In the genomic region with DNA sequence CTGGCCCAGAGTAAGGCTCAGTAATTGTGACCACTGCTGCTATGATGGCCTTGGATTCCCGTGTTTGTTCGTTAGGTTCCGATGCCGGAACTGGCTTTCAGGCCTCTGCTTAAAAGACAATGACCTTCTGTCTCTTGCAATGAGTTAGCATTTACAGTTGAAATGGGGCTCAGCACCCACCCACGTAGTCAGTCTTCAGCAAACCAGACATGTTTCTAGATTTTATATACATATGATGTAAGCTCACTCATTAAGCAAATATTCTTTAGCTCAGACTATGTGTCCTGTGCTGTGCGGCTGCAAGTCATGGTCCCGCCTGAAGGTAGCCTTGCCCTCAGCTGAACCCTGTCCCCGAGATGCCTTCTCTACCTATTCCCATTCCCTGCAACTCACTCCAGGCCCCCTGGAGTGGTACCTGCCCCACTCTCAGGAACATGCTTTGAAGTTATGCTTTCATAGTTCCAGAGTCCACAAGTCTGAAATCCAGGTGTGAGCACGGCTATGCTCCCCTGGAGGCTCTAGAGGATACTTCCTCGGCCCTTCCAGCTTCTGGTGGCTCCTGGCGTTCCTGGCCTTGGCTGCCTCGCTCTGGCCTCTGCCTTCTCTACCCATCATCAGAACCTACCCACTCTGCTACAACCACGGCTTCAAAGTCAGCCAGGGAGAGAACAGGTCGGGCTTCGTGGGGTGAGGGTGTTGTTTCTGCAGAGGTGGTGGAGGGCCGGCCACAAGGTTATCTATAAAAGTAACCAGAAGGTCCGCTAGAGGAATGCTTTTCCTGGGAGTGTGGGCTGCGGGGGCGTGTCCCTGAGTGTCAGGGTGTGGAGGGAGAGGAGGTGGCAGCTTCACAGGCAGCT, we compare ENCODE assay signal across 1 cellular context.
TF ChIP-seq lines count a peak whose summit lies in the region.

No MANE protein-coding gene starts in this region.

TF ChIP-seq in K562, 482 proteins besides CTCF, POLR2A, EP300 and RAD21:
- TF ChIP-seq, protein P1, sequence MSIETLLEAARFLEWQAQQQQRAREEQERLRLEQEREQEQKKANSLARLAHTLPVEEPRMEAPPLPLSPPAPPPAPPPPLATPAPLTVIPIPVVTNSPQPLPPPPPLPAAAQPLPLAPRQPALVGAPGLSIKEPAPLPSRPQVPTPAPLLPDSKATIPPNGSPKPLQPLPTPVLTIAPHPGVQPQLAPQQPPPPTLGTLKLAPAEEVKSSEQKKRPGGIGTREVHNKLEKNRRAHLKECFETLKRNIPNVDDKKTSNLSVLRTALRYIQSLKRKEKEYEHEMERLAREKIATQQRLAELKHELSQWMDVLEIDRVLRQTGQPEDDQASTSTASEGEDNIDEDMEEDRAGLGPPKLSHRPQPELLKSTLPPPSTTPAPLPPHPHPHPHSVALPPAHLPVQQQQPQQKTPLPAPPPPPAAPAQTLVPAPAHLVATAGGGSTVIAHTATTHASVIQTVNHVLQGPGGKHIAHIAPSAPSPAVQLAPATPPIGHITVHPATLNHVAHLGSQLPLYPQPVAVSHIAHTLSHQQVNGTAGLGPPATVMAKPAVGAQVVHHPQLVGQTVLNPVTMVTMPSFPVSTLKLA (conservative IDR thresholded peaks at IDR 0.05) = no peak
- TF ChIP-seq TAF7 (tag; IDR thresholded peaks at IDR 0.05) = no peak
- TF ChIP-seq SMARCB1 (IDR thresholded peaks at IDR 0.05; ENCODE audit: insufficient read length, low read depth) = no peak
- TF ChIP-seq RBM22 (IDR thresholded peaks at IDR 0.05; ENCODE audit: low read depth, low read length, poor library complexity, severe bottlenecking) = no peak
- TF ChIP-seq ZKSCAN1 (IDR thresholded peaks at IDR 0.05; ENCODE audit: low read depth, low read length) = peak; percentile 50; the same call in 1 of the 2 replicates
- no peak for TF ChIP-seq PHB2 (IDR thresholded peaks at IDR 0.05; ENCODE audit: low read depth)
- TF ChIP-seq MAFK (IDR thresholded peaks at IDR 0.05; ENCODE audit: low read length) = no peak
- no peak for TF ChIP-seq ZFP36 (IDR thresholded peaks at IDR 0.05; ENCODE audit: low read depth, low read length, partially characterized antibody)
- no peak for TF ChIP-seq KLF13 (tag; IDR thresholded peaks at IDR 0.05; ENCODE audit: borderline replicate concordance, low read depth)
- peak; percentile 84 for TF ChIP-seq EGR1 (conservative IDR thresholded peaks at IDR 0.05)
- TF ChIP-seq ESRRB (CRISPR knock-in tag; IDR thresholded peaks at IDR 0.05; ENCODE audit: borderline replicate concordance) = no peak
- TF ChIP-seq ARNT (IDR thresholded peaks at IDR 0.05) = no peak
- TF ChIP-seq, protein P2, sequence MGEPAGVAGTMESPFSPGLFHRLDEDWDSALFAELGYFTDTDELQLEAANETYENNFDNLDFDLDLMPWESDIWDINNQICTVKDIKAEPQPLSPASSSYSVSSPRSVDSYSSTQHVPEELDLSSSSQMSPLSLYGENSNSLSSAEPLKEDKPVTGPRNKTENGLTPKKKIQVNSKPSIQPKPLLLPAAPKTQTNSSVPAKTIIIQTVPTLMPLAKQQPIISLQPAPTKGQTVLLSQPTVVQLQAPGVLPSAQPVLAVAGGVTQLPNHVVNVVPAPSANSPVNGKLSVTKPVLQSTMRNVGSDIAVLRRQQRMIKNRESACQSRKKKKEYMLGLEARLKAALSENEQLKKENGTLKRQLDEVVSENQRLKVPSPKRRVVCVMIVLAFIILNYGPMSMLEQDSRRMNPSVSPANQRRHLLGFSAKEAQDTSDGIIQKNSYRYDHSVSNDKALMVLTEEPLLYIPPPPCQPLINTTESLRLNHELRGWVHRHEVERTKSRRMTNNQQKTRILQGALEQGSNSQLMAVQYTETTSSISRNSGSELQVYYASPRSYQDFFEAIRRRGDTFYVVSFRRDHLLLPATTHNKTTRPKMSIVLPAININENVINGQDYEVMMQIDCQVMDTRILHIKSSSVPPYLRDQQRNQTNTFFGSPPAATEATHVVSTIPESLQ (CRISPR knock-in tag; IDR thresholded peaks at IDR 0.05) = no peak
- TF ChIP-seq, protein P3, sequence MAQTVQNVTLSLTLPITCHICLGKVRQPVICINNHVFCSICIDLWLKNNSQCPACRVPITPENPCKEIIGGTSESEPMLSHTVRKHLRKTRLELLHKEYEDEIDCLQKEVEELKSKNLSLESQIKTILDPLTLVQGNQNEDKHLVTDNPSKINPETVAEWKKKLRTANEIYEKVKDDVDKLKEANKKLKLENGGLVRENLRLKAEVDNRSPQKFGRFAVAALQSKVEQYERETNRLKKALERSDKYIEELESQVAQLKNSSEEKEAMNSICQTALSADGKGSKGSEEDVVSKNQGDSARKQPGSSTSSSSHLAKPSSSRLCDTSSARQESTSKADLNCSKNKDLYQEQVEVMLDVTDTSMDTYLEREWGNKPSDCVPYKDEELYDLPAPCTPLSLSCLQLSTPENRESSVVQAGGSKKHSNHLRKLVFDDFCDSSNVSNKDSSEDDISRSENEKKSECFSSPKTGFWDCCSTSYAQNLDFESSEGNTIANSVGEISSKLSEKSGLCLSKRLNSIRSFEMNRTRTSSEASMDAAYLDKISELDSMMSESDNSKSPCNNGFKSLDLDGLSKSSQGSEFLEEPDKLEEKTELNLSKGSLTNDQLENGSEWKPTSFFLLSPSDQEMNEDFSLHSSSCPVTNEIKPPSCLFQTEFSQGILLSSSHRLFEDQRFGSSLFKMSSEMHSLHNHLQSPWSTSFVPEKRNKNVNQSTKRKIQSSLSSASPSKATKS (CRISPR knock-in tag; IDR thresholded peaks at IDR 0.05) = no peak
- TF ChIP-seq ZNF146 (CRISPR knock-in tag; IDR thresholded peaks at IDR 0.05; ENCODE audit: unreplicated experiment) = no peak
- no peak for TF ChIP-seq GABPB1 (CRISPR knock-in tag; IDR thresholded peaks at IDR 0.05)
- TF ChIP-seq HEY1 (CRISPR knock-in tag; IDR thresholded peaks at IDR 0.05; ENCODE audit: borderline replicate concordance) = no peak
- peak; percentile 25; the same call in 1 of the 2 replicates for TF ChIP-seq TCF3 (CRISPR knock-in tag; IDR thresholded peaks at IDR 0.05)
- no peak for TF ChIP-seq KDM1A (IDR thresholded peaks at IDR 0.05)
- TF ChIP-seq ZSCAN29 (IDR thresholded peaks at IDR 0.05) = no peak
- TF ChIP-seq JUNB (CRISPR knock-in tag; conservative IDR thresholded peaks at IDR 0.05) = no peak
- TF ChIP-seq POU5F1 (IDR thresholded peaks at IDR 0.05; ENCODE audit: borderline replicate concordance, low read depth, low read length, partially characterized antibody) = no peak
- TF ChIP-seq ZZZ3 (IDR thresholded peaks at IDR 0.05) = no peak
- TF ChIP-seq, protein P4, sequence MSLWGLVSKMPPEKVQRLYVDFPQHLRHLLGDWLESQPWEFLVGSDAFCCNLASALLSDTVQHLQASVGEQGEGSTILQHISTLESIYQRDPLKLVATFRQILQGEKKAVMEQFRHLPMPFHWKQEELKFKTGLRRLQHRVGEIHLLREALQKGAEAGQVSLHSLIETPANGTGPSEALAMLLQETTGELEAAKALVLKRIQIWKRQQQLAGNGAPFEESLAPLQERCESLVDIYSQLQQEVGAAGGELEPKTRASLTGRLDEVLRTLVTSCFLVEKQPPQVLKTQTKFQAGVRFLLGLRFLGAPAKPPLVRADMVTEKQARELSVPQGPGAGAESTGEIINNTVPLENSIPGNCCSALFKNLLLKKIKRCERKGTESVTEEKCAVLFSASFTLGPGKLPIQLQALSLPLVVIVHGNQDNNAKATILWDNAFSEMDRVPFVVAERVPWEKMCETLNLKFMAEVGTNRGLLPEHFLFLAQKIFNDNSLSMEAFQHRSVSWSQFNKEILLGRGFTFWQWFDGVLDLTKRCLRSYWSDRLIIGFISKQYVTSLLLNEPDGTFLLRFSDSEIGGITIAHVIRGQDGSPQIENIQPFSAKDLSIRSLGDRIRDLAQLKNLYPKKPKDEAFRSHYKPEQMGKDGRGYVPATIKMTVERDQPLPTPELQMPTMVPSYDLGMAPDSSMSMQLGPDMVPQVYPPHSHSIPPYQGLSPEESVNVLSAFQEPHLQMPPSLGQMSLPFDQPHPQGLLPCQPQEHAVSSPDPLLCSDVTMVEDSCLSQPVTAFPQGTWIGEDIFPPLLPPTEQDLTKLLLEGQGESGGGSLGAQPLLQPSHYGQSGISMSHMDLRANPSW (CRISPR knock-in tag; IDR thresholded peaks at IDR 0.05) = no peak
- peak; percentile 62 for TF ChIP-seq L3MBTL2 (IDR thresholded peaks at IDR 0.05)
- TF ChIP-seq HDAC1 (IDR thresholded peaks at IDR 0.05) = no peak
- TF ChIP-seq KDM2B (CRISPR knock-in tag; IDR thresholded peaks at IDR 0.05) = no peak
- TF ChIP-seq KDM5B (IDR thresholded peaks at IDR 0.05; ENCODE audit: insufficient replicate concordance, low read depth, low read length) = no peak
- no peak for TF ChIP-seq POLR2G (IDR thresholded peaks at IDR 0.05; ENCODE audit: low read depth, low read length)
- TF ChIP-seq ZNF239 (CRISPR knock-in tag; IDR thresholded peaks at IDR 0.05) = no peak
- TF ChIP-seq TEAD4 (IDR thresholded peaks at IDR 0.05; ENCODE audit: low read length) = no peak
- TF ChIP-seq TEAD4 (CRISPR knock-in tag; IDR thresholded peaks at IDR 0.05; ENCODE audit: borderline replicate concordance) = no peak
- peak; percentile 22 for TF ChIP-seq RBBP5 (IDR thresholded peaks at IDR 0.05; ENCODE audit: borderline replicate concordance, insufficient read depth, low read length, poor library complexity, severe bottlenecking)
- no peak for TF ChIP-seq MED1 (CRISPR knock-in tag; IDR thresholded peaks at IDR 0.05; ENCODE audit: borderline replicate concordance)
- TF ChIP-seq, protein P5, sequence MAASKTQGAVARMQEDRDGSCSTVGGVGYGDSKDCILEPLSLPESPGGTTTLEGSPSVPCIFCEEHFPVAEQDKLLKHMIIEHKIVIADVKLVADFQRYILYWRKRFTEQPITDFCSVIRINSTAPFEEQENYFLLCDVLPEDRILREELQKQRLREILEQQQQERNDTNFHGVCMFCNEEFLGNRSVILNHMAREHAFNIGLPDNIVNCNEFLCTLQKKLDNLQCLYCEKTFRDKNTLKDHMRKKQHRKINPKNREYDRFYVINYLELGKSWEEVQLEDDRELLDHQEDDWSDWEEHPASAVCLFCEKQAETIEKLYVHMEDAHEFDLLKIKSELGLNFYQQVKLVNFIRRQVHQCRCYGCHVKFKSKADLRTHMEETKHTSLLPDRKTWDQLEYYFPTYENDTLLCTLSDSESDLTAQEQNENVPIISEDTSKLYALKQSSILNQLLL (CRISPR knock-in tag; IDR thresholded peaks at IDR 0.05; ENCODE audit: borderline replicate concordance) = no peak
- no peak for TF ChIP-seq TARDBP (IDR thresholded peaks at IDR 0.05)
- TF ChIP-seq ZNF696 (CRISPR knock-in tag; conservative IDR thresholded peaks at IDR 0.05) = no peak
- TF ChIP-seq, protein P6, sequence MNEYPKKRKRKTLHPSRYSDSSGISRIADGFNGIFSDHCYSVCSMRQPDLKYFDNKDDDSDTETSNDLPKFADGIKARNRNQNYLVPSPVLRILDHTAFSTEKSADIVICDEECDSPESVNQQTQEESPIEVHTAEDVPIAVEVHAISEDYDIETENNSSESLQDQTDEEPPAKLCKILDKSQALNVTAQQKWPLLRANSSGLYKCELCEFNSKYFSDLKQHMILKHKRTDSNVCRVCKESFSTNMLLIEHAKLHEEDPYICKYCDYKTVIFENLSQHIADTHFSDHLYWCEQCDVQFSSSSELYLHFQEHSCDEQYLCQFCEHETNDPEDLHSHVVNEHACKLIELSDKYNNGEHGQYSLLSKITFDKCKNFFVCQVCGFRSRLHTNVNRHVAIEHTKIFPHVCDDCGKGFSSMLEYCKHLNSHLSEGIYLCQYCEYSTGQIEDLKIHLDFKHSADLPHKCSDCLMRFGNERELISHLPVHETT (CRISPR knock-in tag; conservative IDR thresholded peaks at IDR 0.05 in 1 of 2, IDR thresholded peaks at IDR 0.05 in 1 of 2) = no peak
- TF ChIP-seq, protein P7, sequence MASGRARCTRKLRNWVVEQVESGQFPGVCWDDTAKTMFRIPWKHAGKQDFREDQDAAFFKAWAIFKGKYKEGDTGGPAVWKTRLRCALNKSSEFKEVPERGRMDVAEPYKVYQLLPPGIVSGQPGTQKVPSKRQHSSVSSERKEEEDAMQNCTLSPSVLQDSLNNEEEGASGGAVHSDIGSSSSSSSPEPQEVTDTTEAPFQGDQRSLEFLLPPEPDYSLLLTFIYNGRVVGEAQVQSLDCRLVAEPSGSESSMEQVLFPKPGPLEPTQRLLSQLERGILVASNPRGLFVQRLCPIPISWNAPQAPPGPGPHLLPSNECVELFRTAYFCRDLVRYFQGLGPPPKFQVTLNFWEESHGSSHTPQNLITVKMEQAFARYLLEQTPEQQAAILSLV (tag; IDR thresholded peaks at IDR 0.05) = no peak
- no peak for TF ChIP-seq KAT8 (IDR thresholded peaks at IDR 0.05; ENCODE audit: low read depth)
- no peak for TF ChIP-seq PHTF2 (CRISPR knock-in tag; IDR thresholded peaks at IDR 0.05)
- TF ChIP-seq JUND (IDR thresholded peaks at IDR 0.05; ENCODE audit: borderline replicate concordance, low read depth, low read length) = 0 out of 2 replicates have a peak, but pooled peaks have one; percentile 6
- TF ChIP-seq JUND (tag; IDR thresholded peaks at IDR 0.05; ENCODE audit: borderline replicate concordance, low read depth, low read length) = no peak; the same call in 2 of the 3 replicates
- TF ChIP-seq CBFA2T3 (IDR thresholded peaks at IDR 0.05) = peak; percentile 27
- no peak for TF ChIP-seq ZNF121 (CRISPR knock-in tag; conservative IDR thresholded peaks at IDR 0.05)
- 0 out of 2 replicates have a peak, but pooled peaks have one; percentile 18 for TF ChIP-seq ZNF316 (IDR thresholded peaks at IDR 0.05)
- TF ChIP-seq, protein P8, sequence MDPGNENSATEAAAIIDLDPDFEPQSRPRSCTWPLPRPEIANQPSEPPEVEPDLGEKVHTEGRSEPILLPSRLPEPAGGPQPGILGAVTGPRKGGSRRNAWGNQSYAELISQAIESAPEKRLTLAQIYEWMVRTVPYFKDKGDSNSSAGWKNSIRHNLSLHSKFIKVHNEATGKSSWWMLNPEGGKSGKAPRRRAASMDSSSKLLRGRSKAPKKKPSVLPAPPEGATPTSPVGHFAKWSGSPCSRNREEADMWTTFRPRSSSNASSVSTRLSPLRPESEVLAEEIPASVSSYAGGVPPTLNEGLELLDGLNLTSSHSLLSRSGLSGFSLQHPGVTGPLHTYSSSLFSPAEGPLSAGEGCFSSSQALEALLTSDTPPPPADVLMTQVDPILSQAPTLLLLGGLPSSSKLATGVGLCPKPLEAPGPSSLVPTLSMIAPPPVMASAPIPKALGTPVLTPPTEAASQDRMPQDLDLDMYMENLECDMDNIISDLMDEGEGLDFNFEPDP (CRISPR knock-in tag; IDR thresholded peaks at IDR 0.05) = no peak
- no peak for TF ChIP-seq HDAC8 (tag; IDR thresholded peaks at IDR 0.05)
